8 cellular contexts compared by ENCODE assay signal in the genomic region with DNA sequence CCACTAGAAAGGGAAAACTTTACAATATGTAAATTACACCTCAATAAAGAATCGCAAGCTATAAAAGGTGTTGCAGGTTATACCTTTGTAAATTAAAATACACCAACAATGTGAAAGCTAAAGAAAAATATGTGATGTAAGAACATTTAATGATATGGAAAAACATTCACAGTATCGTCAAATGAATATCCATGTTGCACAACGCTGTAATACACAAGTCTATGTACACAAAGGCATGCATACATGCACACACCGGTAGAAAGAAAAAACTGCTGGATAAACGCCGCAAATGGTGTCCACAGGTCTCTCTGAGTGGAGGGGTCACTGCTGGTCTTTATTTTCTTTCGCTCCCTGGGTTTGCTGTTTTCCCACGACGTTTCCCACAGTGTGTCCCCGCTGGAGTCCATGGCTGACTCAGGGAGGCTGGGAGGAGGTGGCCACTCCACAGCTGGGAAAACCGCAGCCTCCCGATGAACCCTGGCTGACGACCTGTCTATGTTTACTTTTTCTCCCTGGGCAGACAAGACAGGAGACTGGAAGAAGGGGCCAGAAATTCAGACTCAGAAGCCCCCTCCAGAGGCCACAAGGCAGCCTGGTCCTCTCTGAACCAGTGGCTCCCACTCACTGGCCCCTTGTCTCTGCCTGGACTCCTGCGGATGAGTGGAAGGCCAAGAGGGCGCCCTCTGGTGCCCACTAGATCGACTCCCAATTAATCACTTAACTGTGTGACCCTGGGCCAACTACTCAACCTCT.
A peak's percentile ranks its signal among the peaks of the same experiment; 100 is the strongest.
DNase-seq lines count a peak whose midpoint lies in the region; ATAC-seq and TF ChIP-seq lines count a peak whose summit lies in the region.

No MANE protein-coding gene starts in this region.

- POLR2A ChIA-PET in AG04449 (lab: Yijun Ruan, JAX): interaction anchor here (0.6 kb wide), 1 partner anchor 15 kb away, joined by 3 read pairs; no protein-coding TSS in a partner anchor
- POLR2A ChIA-PET in HEK293T (lab: Yijun Ruan, JAX): no interaction called here

- ATAC-seq in HG02678 (IDR thresholded peaks at IDR 0.05; ENCODE audit: unreplicated experiment) (no peak), GM19035 (IDR thresholded peaks at IDR 0.05; ENCODE audit: unreplicated experiment) (no peak)

- no peak overlapping the region for H3K4me3 ChIP-seq in AG04449 (ENCODE audit: low read depth, low read length)

- DNase-seq in AG04449 (ENCODE audit: low read depth, low spot score) (no peak), HEK293T (ENCODE audit: extremely low spot score) (peak; percentile 60), amniotic epithelial cell (ENCODE audit: low read depth) (peak; percentile 85), iPS-NIHi7 (ENCODE audit: extremely low spot score) (peak; percentile 87), germinal center (ENCODE audit: low spot score) (no peak), Kasumi-1 (lab: John Stamatoyannopoulos, UW) (no peak)

- CTCF ChIA-PET in AG04449 (lab: Yijun Ruan, JAX): interaction anchor here (0.6 to 2.3 kb wide), 18 partner anchors 8 to 118 kb away, joined by 3 to 9 read pairs (median 3); no protein-coding TSS in a partner anchor
- CTCF ChIA-PET in HEK293T (lab: Yijun Ruan, JAX): interaction anchor here (0.7 kb wide), 1 partner anchor 31 kb away, joined by 3 read pairs; no protein-coding TSS in a partner anchor

- peak; percentile 39 for TF ChIP-seq CTCF in AG04449 (IDR thresholded peaks at IDR 0.05; ENCODE audit: insufficient read depth, low read length, missing control alignments)

TF ChIP-seq in HEK293T, 16 proteins besides CTCF, POLR2A, EP300 and RAD21:
- TF ChIP-seq FOXA1 (IDR thresholded peaks at IDR 0.05): no peak
- no peak for TF ChIP-seq LEF1 (IDR thresholded peaks at IDR 0.05; ENCODE audit: borderline replicate concordance)
- TF ChIP-seq, protein P1, sequence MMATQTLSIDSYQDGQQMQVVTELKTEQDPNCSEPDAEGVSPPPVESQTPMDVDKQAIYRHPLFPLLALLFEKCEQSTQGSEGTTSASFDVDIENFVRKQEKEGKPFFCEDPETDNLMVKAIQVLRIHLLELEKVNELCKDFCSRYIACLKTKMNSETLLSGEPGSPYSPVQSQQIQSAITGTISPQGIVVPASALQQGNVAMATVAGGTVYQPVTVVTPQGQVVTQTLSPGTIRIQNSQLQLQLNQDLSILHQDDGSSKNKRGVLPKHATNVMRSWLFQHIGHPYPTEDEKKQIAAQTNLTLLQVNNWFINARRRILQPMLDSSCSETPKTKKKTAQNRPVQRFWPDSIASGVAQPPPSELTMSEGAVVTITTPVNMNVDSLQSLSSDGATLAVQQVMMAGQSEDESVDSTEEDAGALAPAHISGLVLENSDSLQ (IDR thresholded peaks at IDR 0.05): no peak
- TF ChIP-seq FOXK2 (IDR thresholded peaks at IDR 0.05): no peak
- no peak for TF ChIP-seq ELF4 (IDR thresholded peaks at IDR 0.05)
- TF ChIP-seq TARDBP (IDR thresholded peaks at IDR 0.05): no peak
- TF ChIP-seq CTBP1 (IDR thresholded peaks at IDR 0.05; ENCODE audit: borderline replicate concordance): no peak
- TF ChIP-seq ARNT (IDR thresholded peaks at IDR 0.05): no peak
- TF ChIP-seq ZNF384 (IDR thresholded peaks at IDR 0.05): no peak

Comparison
In these comparisons a context has a peak if more than half of its experiments do, and no peak if none do; other contexts are left out.
1. DNase-seq: peak in HEK293T (single experiment), amniotic epithelial cell (single experiment) and iPS-NIHi7 (single experiment); none in AG04449 (single experiment), germinal center (single experiment) and Kasumi-1 (0 of 2).